8 cellular contexts compared by ENCODE assay signal in genomic region chr17:17959520-17960361, GRCh38. TPM values are rescaled to one million over a fixed set of nuclear protein-coding genes. Genes with fewer than 3 reads are reported as not detected.
DNase-seq lines count a peak whose midpoint lies in the region; ATAC-seq and TF ChIP-seq lines count a peak whose summit lies in the region.

No MANE protein-coding gene starts in this region.

- no peaks in the 10 kb centered on the region for H3K9me3 ChIP-seq in stomach smooth muscle (ENCODE audit: control insufficient read depth in 2 of 2, low read length in 2 of 2)

- TF ChIP-seq CTCF in GM12865 (IDR thresholded peaks at IDR 0.05; ENCODE audit: insufficient read depth, low read depth, low read length, missing control alignments) (no peak), kidney epithelial cell (IDR thresholded peaks at IDR 0.05; ENCODE audit: insufficient read depth, low read length, poor library complexity, severe bottlenecking) (no peak)

- H3K27me3 ChIP-seq in kidney epithelial cell (ENCODE audit: control insufficient read depth, insufficient read depth, low read length) (no peaks in the 10 kb centered on the region), stomach smooth muscle (ENCODE audit: control insufficient read depth in 1 of 2, insufficient read depth in 2 of 2, low read length in 2 of 2) (no peaks in the 10 kb centered on the region)

- H3K27ac ChIP-seq in stomach smooth muscle (ENCODE audit: low read length): peak overlapping the region; percentile 55

- H3K4me3 ChIP-seq in GM12865 (ENCODE audit: low read depth, low read length): peak overlapping the region; percentile 48
- peak overlapping the region; percentile 20 for H3K4me3 ChIP-seq in kidney epithelial cell (ENCODE audit: low read depth, low read length)
- H3K4me3 ChIP-seq in stomach smooth muscle (ENCODE audit: low read length in 2 of 2): peak overlapping the region; percentile 10 to 57

- peaks cover 21% of the 10 kb centered on the region for H3K4me1 ChIP-seq in stomach smooth muscle (ENCODE audit: control insufficient read depth, insufficient read depth, low read length)

- peaks cover 3 to 6% of the 10 kb centered on the region in 2 donors for H3K9me3 Mint-ChIP-seq in activated naive CD4-positive, alpha-beta T cell treated with anti-CD3 and anti-CD28 coated beads, Interleukin-2, amount 50 U/mL, for 72 hours

- ATAC-seq in HG02798 (IDR thresholded peaks at IDR 0.05; ENCODE audit: poor library complexity, unreplicated experiment): peak; percentile 63
- ATAC-seq in activated naive CD4-positive, alpha-beta T cell treated with anti-CD3 and anti-CD28 coated beads, Interleukin-2, amount 50 U/mL, for 72 hours: peak; percentile 33 to 65

- peak overlapping the region; percentile 3 to 14 for H3K9ac ChIP-seq in stomach smooth muscle (ENCODE audit: low read length in 2 of 2)

- DNase-seq in GM12865 (ENCODE audit: low read depth) (peak; percentile 72), kidney epithelial cell (ENCODE audit: low read depth) (peak; percentile 83), NCI-H1436 treated with DMSO at 0.1 percent for 48 hours (lab: John Stamatoyannopoulos, UW) (no peak), NCI-H2227 (lab: John Stamatoyannopoulos, UW; ENCODE audit: unreplicated experiment) (no peak), NCI-H187 (lab: John Stamatoyannopoulos, UW) (no peak)
- DNase-seq in activated naive CD4-positive, alpha-beta T cell treated with anti-CD3 and anti-CD28 coated beads, Interleukin-2, amount 50 U/mL, for 72 hours (ENCODE audit: low spot score in 2 of 2): peak in 1 of 2 donors; percentile 66

- H3K36me3 Mint-ChIP-seq in activated naive CD4-positive, alpha-beta T cell treated with anti-CD3 and anti-CD28 coated beads, Interleukin-2, amount 50 U/mL, for 72 hours: peaks cover 8 to 21% of the 10 kb centered on the region in 2 donors

- no peaks in the 10 kb centered on the region for H3K36me3 ChIP-seq in kidney epithelial cell (ENCODE audit: control insufficient read depth, insufficient read depth, low read length)
- peaks cover 0 to 7% of the 10 kb centered on the region in 2 donors for H3K36me3 ChIP-seq in stomach smooth muscle (ENCODE audit: control insufficient read depth in 2 of 2, insufficient read depth in 2 of 2, low read length in 2 of 2)

- peak overlapping the region; percentile 98 to 99 for H3K27ac Mint-ChIP-seq in activated naive CD4-positive, alpha-beta T cell treated with anti-CD3 and anti-CD28 coated beads, Interleukin-2, amount 50 U/mL, for 72 hours

RNA-seq across cellular contexts. Expression of gene TOM1L2, which starts 12.5 kb away (rescaled TPM):
- 10 to 100 TPM; 16.3 to 19.8 TPM for total RNA-seq in activated naive CD4-positive, alpha-beta T cell treated with anti-CD3 and anti-CD28 coated beads, Interleukin-2, amount 50 U/mL, for 72 hours
- total RNA-seq in kidney epithelial cell: 16.3 and 17.7 TPM in 2 replicates

RNA-seq across cellular contexts. Expression of gene DRC3, which starts 12.9 kb away (rescaled TPM):
- under 1 TPM; 0.05 to 0.12 TPM for total RNA-seq in activated naive CD4-positive, alpha-beta T cell treated with anti-CD3 and anti-CD28 coated beads, Interleukin-2, amount 50 U/mL, for 72 hours
- total RNA-seq in kidney epithelial cell: 3.9 and 17.7 TPM in 2 replicates

Comparison
In these comparisons a context has a peak if more than half of its experiments do, and no peak if none do; other contexts are left out.
1. DNase-seq: peak in GM12865 (single experiment) and kidney epithelial cell (single experiment); none in NCI-H1436 treated with DMSO at 0.1 percent for 48 hours (single experiment), NCI-H2227 (single experiment) and NCI-H187 (0 of 2).
2. Peak in every context shown above with its lines, with median percentiles within 50 percentile points of each other: H3K4me3 ChIP-seq.